23 cellular contexts compared by ENCODE assay signal in genomic region chr1:161391611-161392010, GRCh38. TPM values are rescaled to one million over a fixed set of nuclear protein-coding genes. Genes with fewer than 3 reads are reported as not detected.
DNase-seq lines count a peak whose midpoint lies in the region; ATAC-seq and FAIRE-seq lines count a peak whose summit lies in the region.
"Had no signal": no experiment of that assay in that cellular context is flagged by ENCODE, and none has a peak within 500 bp of the region (broad histone marks: within the 10 kb centered on the region; RNA-seq: fewer than 3 reads in every experiment).

No MANE protein-coding gene starts in this region.

- no peak for FAIRE-seq in RCC 7860 (lab: Jason Lieb, UNC)
- FAIRE-seq: colon, islet of Langerhans had no signal

- peaks cover 34% of the 10 kb centered on the region for H3K4me1 Mint-ChIP-seq in T-helper 1 cell treated with Interleukin-12 subunit alpha and Interleukin-12 subunit beta and Interleukin-4 antibody, amounts not matched to agents 30 μg/mL and 1 μg/mL, for 36 hours (ENCODE audit: low read depth)
- H3K4me1 Mint-ChIP-seq in stimulated activated naive CD8-positive, alpha-beta T cell treated with anti-CD3 and anti-CD28 coated beads, Interleukin-15, Interleukin-2, amounts not matched to agents 100 ng/mL and 50 ng/mL, for 24 hours (ENCODE audit: low read depth), result peaks cover 40% of the 10 kb centered on the region
- H3K4me1 Mint-ChIP-seq in naive B cell, result peaks cover 9 to 22% (median 15%) of the 10 kb centered on the region in 3 donors
- H3K4me1 Mint-ChIP-seq in stimulated activated naive CD8-positive, alpha-beta T cell treated with anti-CD3 and anti-CD28 coated beads, Interleukin-15, amount 100 ng/mL, for 72 hours, result peaks cover 55% of the 10 kb centered on the region

- DNase-seq in T-helper 1 cell (no peak), naive B cell (no peak), RCC 7860 (ENCODE audit: low spot score) (no peak), DMS53 (lab: John Stamatoyannopoulos, UW) (no peak)
- no peak for DNase-seq in stimulated activated naive CD8-positive, alpha-beta T cell treated with anti-CD3 and anti-CD28 coated beads, Interleukin-15, Interleukin-2, amounts not matched to agents 100 U/mL and 50 U/mL, for 24 hours
- no peak for DNase-seq in stimulated activated naive CD8-positive, alpha-beta T cell treated with anti-CD3 and anti-CD28 coated beads, Interleukin-15, amount 100 ng/mL, for 72 hours
- DNase-seq: activated CD8-positive, alpha-beta memory T cell treated with anti-CD3 and anti-CD28 coated beads, Interleukin-2, amount 50 U/mL, for 48 hours; effector CD8-positive, alpha-beta T cell; EL; left ventricle myocardium inferior; NCI-H1417; NCI-H2029 treated with DMSO at 0.1 percent for 48 hours; NCI-H2227 treated with DMSO at 0.1 percent for 48 hours; NCI-H526 treated with DMSO at 0.1 percent for 48 hours; SIG-M5; stimulated activated naive CD4-positive, alpha-beta T cell; SW 1271 had no signal

- H3K27ac Mint-ChIP-seq in T-helper 1 cell treated with Interleukin-12 subunit alpha and Interleukin-12 subunit beta and Interleukin-4 antibody, amounts not matched to agents 30 μg/mL and 1 μg/mL, for 36 hours, result peak overlapping the region; percentile 41
- peak overlapping the region; percentile 16 for H3K27ac Mint-ChIP-seq in stimulated activated naive CD8-positive, alpha-beta T cell treated with anti-CD3 and anti-CD28 coated beads, Interleukin-15, Interleukin-2, amounts not matched to agents 100 ng/mL and 50 ng/mL, for 24 hours
- H3K27ac Mint-ChIP-seq in naive B cell, result no peak overlapping the region
- H3K27ac Mint-ChIP-seq in stimulated activated naive CD8-positive, alpha-beta T cell treated with anti-CD3 and anti-CD28 coated beads, Interleukin-15, amount 100 ng/mL, for 72 hours, result no peak overlapping the region

- no peaks in the 10 kb centered on the region for H3K36me3 Mint-ChIP-seq in T-helper 1 cell treated with Interleukin-12 subunit alpha and Interleukin-12 subunit beta and Interleukin-4 antibody, amounts not matched to agents 30 μg/mL and 1 μg/mL, for 36 hours (ENCODE audit: low read depth)
- H3K36me3 Mint-ChIP-seq in stimulated activated naive CD8-positive, alpha-beta T cell treated with anti-CD3 and anti-CD28 coated beads, Interleukin-15, Interleukin-2, amounts not matched to agents 100 ng/mL and 50 ng/mL, for 24 hours (ENCODE audit: low read depth), result no peaks in the 10 kb centered on the region
- H3K36me3 Mint-ChIP-seq in naive B cell, result no peaks in the 10 kb centered on the region
- H3K36me3 Mint-ChIP-seq: CD14-positive monocyte had no signal

- H3K4me3 Mint-ChIP-seq in T-helper 1 cell treated with Interleukin-12 subunit alpha and Interleukin-12 subunit beta and Interleukin-4 antibody, amounts not matched to agents 30 μg/mL and 1 μg/mL, for 36 hours, result peak overlapping the region; percentile 34
- no peak overlapping the region for H3K4me3 Mint-ChIP-seq in stimulated activated naive CD8-positive, alpha-beta T cell treated with anti-CD3 and anti-CD28 coated beads, Interleukin-15, Interleukin-2, amounts not matched to agents 100 ng/mL and 50 ng/mL, for 24 hours
- peak overlapping the region in 6 of 8 donors; percentile 29 to 79 (median 45) for H3K4me3 Mint-ChIP-seq in naive B cell
- peak overlapping the region; percentile 50 to 57 for H3K4me3 Mint-ChIP-seq in stimulated activated naive CD8-positive, alpha-beta T cell treated with anti-CD3 and anti-CD28 coated beads, Interleukin-15, amount 100 ng/mL, for 72 hours

- ATAC-seq in stimulated activated naive CD8-positive, alpha-beta T cell treated with anti-CD3 and anti-CD28 coated beads, Interleukin-15, Interleukin-2, amounts not matched to agents 100 U/mL and 50 U/mL, for 24 hours, result no peak
- no peak for ATAC-seq in naive B cell (ENCODE audit: low read depth in 2 of 2)
- no peak for ATAC-seq in stimulated activated naive CD8-positive, alpha-beta T cell treated with anti-CD3 and anti-CD28 coated beads, Interleukin-15, amount 100 ng/mL, for 72 hours
- ATAC-seq: HCT116 had no signal

- H3K9me3 Mint-ChIP-seq in T-helper 1 cell treated with Interleukin-12 subunit alpha and Interleukin-12 subunit beta and Interleukin-4 antibody, amounts not matched to agents 30 μg/mL and 1 μg/mL, for 36 hours, result no peaks in the 10 kb centered on the region
- H3K9me3 Mint-ChIP-seq in stimulated activated naive CD8-positive, alpha-beta T cell treated with anti-CD3 and anti-CD28 coated beads, Interleukin-15, Interleukin-2, amounts not matched to agents 100 ng/mL and 50 ng/mL, for 24 hours, result no peaks in the 10 kb centered on the region
- no peaks in the 10 kb centered on the region for H3K9me3 Mint-ChIP-seq in naive B cell
- H3K9me3 Mint-ChIP-seq in stimulated activated naive CD8-positive, alpha-beta T cell treated with anti-CD3 and anti-CD28 coated beads, Interleukin-15, amount 100 ng/mL, for 72 hours, result no peaks in the 10 kb centered on the region
- H3K9me3 Mint-ChIP-seq: CD14-positive monocyte had no signal

- no peaks in the 10 kb centered on the region for H3K27me3 Mint-ChIP-seq in T-helper 1 cell treated with Interleukin-12 subunit alpha and Interleukin-12 subunit beta and Interleukin-4 antibody, amounts not matched to agents 30 μg/mL and 1 μg/mL, for 36 hours (ENCODE audit: low read depth)
- no peaks in the 10 kb centered on the region for H3K27me3 Mint-ChIP-seq in stimulated activated naive CD8-positive, alpha-beta T cell treated with anti-CD3 and anti-CD28 coated beads, Interleukin-15, Interleukin-2, amounts not matched to agents 100 ng/mL and 50 ng/mL, for 24 hours
- H3K27me3 Mint-ChIP-seq in naive B cell, result peaks cover 0 to 6% (median 0%) of the 10 kb centered on the region in 3 donors
- no peaks in the 10 kb centered on the region for H3K27me3 Mint-ChIP-seq in stimulated activated naive CD8-positive, alpha-beta T cell treated with anti-CD3 and anti-CD28 coated beads, Interleukin-15, amount 100 ng/mL, for 72 hours

RNA-seq across cellular contexts. Expression of gene CFAP126, which starts 23.9 kb away (rescaled TPM):
- polyA plus RNA-seq in naive B cell (ENCODE audit: low read depth in 6 of 6), result not detected
- polyA plus RNA-seq: CD14-positive monocyte had no signal

Comparison
In these comparisons a context has a peak if more than half of its experiments do, and no peak if none do; other contexts are left out.
1. H3K27ac Mint-ChIP-seq: peak in T-helper 1 cell treated with Interleukin-12 subunit alpha and Interleukin-12 subunit beta and Interleukin-4 antibody, amounts not matched to agents 30 μg/mL and 1 μg/mL, for 36 hours (single experiment) and stimulated activated naive CD8-positive, alpha-beta T cell treated with anti-CD3 and anti-CD28 coated beads, Interleukin-15, Interleukin-2, amounts not matched to agents 100 ng/mL and 50 ng/mL, for 24 hours (single experiment); none in naive B cell (0 of 6) and stimulated activated naive CD8-positive, alpha-beta T cell treated with anti-CD3 and anti-CD28 coated beads, Interleukin-15, amount 100 ng/mL, for 72 hours (0 of 2).